In genomic region chr7:92594746-92595145, GRCh38 we compare ENCODE assay signal across 20 cellular contexts.
"Had no signal": no experiment of that assay in that cellular context is flagged by ENCODE, and none has a peak within 500 bp of the region (broad histone marks: within the 10 kb centered on the region; RNA-seq: fewer than 3 reads in every experiment).

No MANE protein-coding gene starts in this region.

- H3K9me3 ChIP-seq: heart left ventricle, mucosa of descending colon, neutrophil, sigmoid colon, tibial artery, upper lobe of right lung, vagina had no signal

- H3K27me3 ChIP-seq: heart left ventricle, sigmoid colon, tibial artery, upper lobe of right lung, vagina had no signal

- H3K4me3 Mint-ChIP-seq: endodermal cell; naive thymus-derived CD8-positive, alpha-beta T cell had no signal

- FAIRE-seq: endothelial cell of umbilical vein, islet of Langerhans, small intestine had no signal

- H3K4me1 Mint-ChIP-seq: endodermal cell had no signal

- H3K36me3 Mint-ChIP-seq: naive thymus-derived CD8-positive, alpha-beta T cell had no signal

- ATAC-seq: heart left ventricle; mucosa of descending colon; naive thymus-derived CD8-positive, alpha-beta T cell; upper lobe of right lung had no signal

- H3K36me3 ChIP-seq: heart left ventricle, neutrophil, sigmoid colon, tibial artery, upper lobe of right lung, vagina had no signal

- H3K27ac ChIP-seq: coronary artery, heart left ventricle, neutrophil, sigmoid colon, tibial artery, upper lobe of right lung, vagina had no signal

- DNase-seq: effector CD4-positive, alpha-beta T cell; endodermal cell; erythroblast; foreskin melanocyte; heart left ventricle; hypothalamus; mucosa of descending colon; naive thymus-derived CD8-positive, alpha-beta T cell; posterior cingulate gyrus; sigmoid colon; small intestine; stimulated activated CD4-positive, alpha-beta T cell treated with anti-CD3 and anti-CD28 coated beads, Interleukin-12 subunit alpha, Interleukin-12 subunit beta, amount 100 ng/mL, for 4 hours; stimulated activated naive CD4-positive, alpha-beta T cell treated with Interleukin-2 at 50 U/mL for 16 hours; tibial artery; upper lobe of right lung had no signal

- H3K27ac Mint-ChIP-seq: endodermal cell; naive thymus-derived CD8-positive, alpha-beta T cell had no signal

- H3K4me3 ChIP-seq: coronary artery, heart left ventricle, mucosa of descending colon, sigmoid colon, tibial artery, upper lobe of right lung, vagina had no signal

- H3K9me3 Mint-ChIP-seq: endodermal cell; naive thymus-derived CD8-positive, alpha-beta T cell had no signal
